ENCODE assay signal across 8 cellular contexts in the genomic region with DNA sequence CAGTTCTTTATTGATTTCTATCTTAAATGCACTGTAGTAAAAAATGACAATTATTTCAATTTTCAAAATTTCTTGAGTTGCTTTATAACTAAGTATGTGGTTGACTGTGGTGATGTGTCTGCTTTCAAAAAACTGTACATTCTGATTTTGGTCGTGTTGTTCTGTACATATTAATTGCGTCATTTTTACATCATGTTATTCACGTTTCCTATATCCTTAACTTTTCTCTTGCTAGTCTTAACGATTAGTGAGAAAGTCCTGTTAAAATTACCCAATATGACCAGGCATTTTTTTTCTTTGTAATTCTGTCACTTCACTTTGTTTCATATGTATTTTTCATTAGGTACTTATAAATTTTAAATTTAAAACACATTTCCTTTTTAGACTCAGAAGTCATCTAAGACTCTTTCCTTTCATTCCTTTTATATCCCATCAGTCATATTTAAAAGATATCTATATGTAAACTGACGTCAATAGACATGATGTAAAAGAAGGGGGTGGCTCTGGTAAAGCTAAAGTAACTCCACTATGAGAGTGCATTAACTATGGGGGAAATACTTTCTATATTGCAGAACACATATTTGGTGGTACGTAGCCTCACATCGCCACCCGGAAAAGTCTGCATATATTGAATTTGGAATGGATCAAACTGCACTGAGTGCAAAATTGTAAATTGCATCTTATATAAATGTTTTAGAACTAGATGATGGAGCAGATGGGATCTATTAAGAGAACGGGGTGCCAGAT. TPM values are rescaled to one million over a fixed set of nuclear protein-coding genes. Genes with fewer than 3 reads are reported as not detected.
DNase-seq lines count a peak whose midpoint lies in the region; ATAC-seq, FAIRE-seq and TF ChIP-seq lines count a peak whose summit lies in the region.

No MANE protein-coding gene starts in this region.

- H4K20me1 ChIP-seq in BLaER1 treated with 17β-estradiol and CSF1 and Interleukin-3, amounts not matched to agents 10 nM and 100 nM = 0 out of 22 replicates have a peak, but pooled peaks cover 0 to under 1% (median 0%) of the 10 kb centered on the region in 11 experiments

- no peaks in the 10 kb centered on the region for H3K9me3 ChIP-seq in BLaER1 treated with 17β-estradiol and CSF1 and Interleukin-3, amounts not matched to agents 10 nM and 100 nM (replicated peaks in 1 of 11)
- no peaks in the 10 kb centered on the region for H3K9me3 ChIP-seq in KOPT-K1 (ENCODE audit: insufficient read depth, low read length, poor library complexity, severe bottlenecking)

- peaks cover 36 to 40% of the 10 kb centered on the region in 2 donors for H3K4me1 Mint-ChIP-seq in natural killer cell

- H3K4me3 ChIP-seq in BLaER1 treated with 17β-estradiol and CSF1 and Interleukin-3, amounts not matched to agents 10 nM and 100 nM = peak overlapping the region; percentile 68 to 90 (median 82)
- peak overlapping the region; percentile 64 to 91 for H3K4me3 ChIP-seq in cardiac fibroblast (replicated peaks in 1 of 2; ENCODE audit: low read depth in 2 of 2, low read length in 2 of 2)

- no peak for TF ChIP-seq POLR2A in GM12891 (IDR thresholded peaks at IDR 0.05; ENCODE audit: low read depth, low read length)

- H3K4me3 Mint-ChIP-seq in natural killer cell = peak overlapping the region; percentile 98

- TF ChIP-seq CTCF in cardiac fibroblast (IDR thresholded peaks at IDR 0.05; ENCODE audit: low read depth, low read length) (no peak), natural killer cell (IDR thresholded peaks at IDR 0.05) (no peak)

- H3K27ac ChIP-seq in BLaER1 treated with 17β-estradiol and CSF1 and Interleukin-3, amounts not matched to agents 10 nM and 100 nM = peak overlapping the region; percentile 87 to 96 (median 94); a peak in 21 of 22 replicates
- peak overlapping the region; percentile 90 for H3K27ac ChIP-seq in KOPT-K1 (ENCODE audit: low read depth, low read length, poor library complexity, severe bottlenecking)

- intact Hi-C loops in natural killer cell (cut with micrococcal nuclease) = loop anchor here (2.0 to 10.0 kb wide), 2 partner anchors 107 to 1133 kb away; a partner anchor contains a TSS

- peaks cover 17 to 49% (median 28%) of the 10 kb centered on the region in 10 experiments for H3K4me1 ChIP-seq in BLaER1 treated with 17β-estradiol and CSF1 and Interleukin-3, amounts not matched to agents 10 nM and 100 nM

- H3K36me3 Mint-ChIP-seq in natural killer cell = peaks cover 10% of the 10 kb centered on the region

- no peaks in the 10 kb centered on the region for H3K9me3 Mint-ChIP-seq in natural killer cell

- no peaks in the 10 kb centered on the region for H3K27me3 ChIP-seq in BLaER1 treated with 17β-estradiol and CSF1 and Interleukin-3, amounts not matched to agents 10 nM and 100 nM

- peak overlapping the region; percentile 69 to 93 (median 83) for H3K4me2 ChIP-seq in BLaER1 treated with 17β-estradiol and CSF1 and Interleukin-3, amounts not matched to agents 10 nM and 100 nM

- DNase-seq in cardiac fibroblast (ENCODE audit: low read depth in 2 of 2) (no peak), natural killer cell (no peak), GM12891 (ENCODE audit: insufficient read length, low spot score) (no peak)

- peak overlapping the region; percentile 98 to 99 for H3K27ac Mint-ChIP-seq in natural killer cell

- FAIRE-seq in GM12891 (lab: Jason Lieb, UNC) = no peak

- no peaks in the 10 kb centered on the region for H3K27me3 Mint-ChIP-seq in natural killer cell (ENCODE audit: low read depth in 2 of 2)

- peaks cover 19 to 27% (median 23%) of the 10 kb centered on the region in 11 experiments for H3K36me3 ChIP-seq in BLaER1 treated with 17β-estradiol and CSF1 and Interleukin-3, amounts not matched to agents 10 nM and 100 nM
- peaks cover 21% of the 10 kb centered on the region for H3K36me3 ChIP-seq in KOPT-K1 (ENCODE audit: insufficient read depth, low read length)

- ATAC-seq in natural killer cell = no peak
- ATAC-seq in HG02852 (IDR thresholded peaks at IDR 0.05; ENCODE audit: unreplicated experiment) = no peak
- no peak for ATAC-seq in GM18868 (IDR thresholded peaks at IDR 0.05; ENCODE audit: unreplicated experiment)
- no peak for ATAC-seq in HG03432 (IDR thresholded peaks at IDR 0.05; ENCODE audit: unreplicated experiment)

- peak overlapping the region; percentile 89 to 97 (median 94) for H3K9ac ChIP-seq in BLaER1 treated with 17β-estradiol and CSF1 and Interleukin-3, amounts not matched to agents 10 nM and 100 nM

TF ChIP-seq in GM12891, 5 proteins besides CTCF, POLR2A, EP300 and RAD21:
- TF ChIP-seq POLR2AphosphoS5 (IDR thresholded peaks at IDR 0.05; ENCODE audit: low read depth, low read length) (no peak), TAF1 (IDR thresholded peaks at IDR 0.05; ENCODE audit: low read depth, low read length) (no peak), SPI1 (IDR thresholded peaks at IDR 0.05; ENCODE audit: low read depth, low read length) (no peak), POU2F2 (IDR thresholded peaks at IDR 0.05; ENCODE audit: low read depth, low read length) (no peak), PAX5 (IDR thresholded peaks at IDR 0.05; ENCODE audit: insufficient read depth, low read length, severe bottlenecking) (no peak)

RNA-seq across cellular contexts. Expression of a gene that starts 1.1 kb away (rescaled TPM):
- 10 to 100 TPM in 2 of 3 donors, 1 to 10 TPM in 1; 8.9 to 11.8 (median 11.6) TPM for total RNA-seq in natural killer cell
- polyA plus RNA-seq in GM12891 (2012; ENCODE audit: low read depth, missing spikeins) = 64.0 TPM
